28 cellular contexts compared by ENCODE assay signal in the genomic region with DNA sequence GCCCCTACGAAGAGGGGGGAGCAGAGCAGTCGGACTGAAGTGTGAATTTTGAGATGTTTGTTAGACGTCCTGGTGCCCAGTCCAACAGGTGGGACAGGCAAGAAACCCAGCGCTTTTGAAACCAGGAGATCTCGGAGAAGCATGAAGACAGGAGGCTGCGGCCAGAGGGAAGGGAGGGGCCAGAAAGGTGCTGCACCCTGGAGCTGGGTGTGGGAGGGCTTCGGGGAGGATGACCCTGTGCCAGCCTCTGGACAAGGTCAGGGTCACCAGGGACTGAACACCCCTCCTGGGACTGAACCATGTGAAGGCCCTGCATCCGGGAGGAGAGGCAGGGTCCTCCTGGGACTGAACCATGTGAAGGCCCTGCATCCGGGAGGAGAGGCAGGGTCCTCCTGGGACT.
"Had no signal": no experiment of that assay in that cellular context is flagged by ENCODE, and none has a peak within 500 bp of the region (broad histone marks: within the 10 kb centered on the region; RNA-seq: fewer than 3 reads in every experiment).

No MANE protein-coding gene starts in this region.

- H3K27me3 ChIP-seq: brain microvascular endothelial cell had no signal

- H3K4me3 ChIP-seq: K562 had no signal

- H3K27ac ChIP-seq: brain microvascular endothelial cell, WERI-Rb-1 had no signal

- H3K27ac Mint-ChIP-seq: activated CD4-positive, alpha-beta memory T cell treated with anti-CD3 and anti-CD28 coated beads, Interleukin-2, amount 10 ng/mL, durations not matched to agents 7 days and 5 days; activated CD8-positive, alpha-beta memory T cell treated with anti-CD3 and anti-CD28 coated beads, Interleukin-2, amount 10 ng/mL, durations not matched to agents 7 days and 5 days; activated naive CD4-positive, alpha-beta T cell treated with anti-CD3 and anti-CD28 coated beads for 36 hours had no signal

- H3K4me3 Mint-ChIP-seq: activated CD4-positive, alpha-beta memory T cell treated with anti-CD3 and anti-CD28 coated beads, Interleukin-2, amount 10 ng/mL, durations not matched to agents 7 days and 5 days; activated CD8-positive, alpha-beta memory T cell treated with anti-CD3 and anti-CD28 coated beads, Interleukin-2, amount 10 ng/mL, durations not matched to agents 7 days and 5 days; activated naive CD4-positive, alpha-beta T cell treated with anti-CD3 and anti-CD28 coated beads for 36 hours had no signal

- DNase-seq: activated CD4-positive, alpha-beta memory T cell treated with anti-CD3 and anti-CD28 coated beads, Interleukin-2, amount 10 ng/mL, durations not matched to agents 7 days and 5 days; activated CD4-positive, alpha-beta T cell treated with anti-CD3 and anti-CD28 coated beads for 1 hour; activated CD4-positive, alpha-beta T cell treated with anti-CD3 and anti-CD28 coated beads for 48 hours; activated CD4-positive, CD25-positive, alpha-beta regulatory T cell; activated CD8-positive, alpha-beta memory T cell treated with anti-CD3 and anti-CD28 coated beads for 24 hours; activated CD8-positive, alpha-beta memory T cell treated with anti-CD3 and anti-CD28 coated beads, Interleukin-2, amount 10 ng/mL, durations not matched to agents 7 days and 5 days; activated gamma-delta T cell treated with Interleukin-2 at 50 U/mL for 16 hours; activated naive CD4-positive, alpha-beta T cell treated with anti-CD3 and anti-CD28 coated beads for 36 hours; activated T-cell treated with anti-CD3 and anti-CD28 coated beads, Interleukin-2, amount 50 U/mL, for 1 hour; amniotic stem cell; aorta; brain microvascular endothelial cell; central memory CD4-positive, alpha-beta T cell; NCI-H1105; NCI-H1417 treated with DMSO at 0.1 percent for 48 hours; NCI-H187 treated with DMSO at 0.1 percent for 48 hours; NCI-H2081 treated with DMSO at 0.1 percent for 48 hours; NCI-H226; NCI-H446 treated with DMSO at 0.1 percent for 48 hours; NCI-H524; SIG-M5; SW 1271; T-helper 1 cell; T1000; WERI-Rb-1 had no signal

- H3K9me3 Mint-ChIP-seq: activated CD4-positive, alpha-beta memory T cell treated with anti-CD3 and anti-CD28 coated beads, Interleukin-2, amount 10 ng/mL, durations not matched to agents 7 days and 5 days had no signal

- H3K27me3 Mint-ChIP-seq: activated CD4-positive, alpha-beta memory T cell treated with anti-CD3 and anti-CD28 coated beads, Interleukin-2, amount 10 ng/mL, durations not matched to agents 7 days and 5 days; activated CD8-positive, alpha-beta memory T cell treated with anti-CD3 and anti-CD28 coated beads, Interleukin-2, amount 10 ng/mL, durations not matched to agents 7 days and 5 days had no signal

- ATAC-seq: activated CD8-positive, alpha-beta memory T cell treated with anti-CD3 and anti-CD28 coated beads, Interleukin-2, amount 10 ng/mL, durations not matched to agents 7 days and 5 days; activated naive CD4-positive, alpha-beta T cell treated with anti-CD3 and anti-CD28 coated beads, Interleukin-2, amount 50 U/mL, for 72 hours; K562; Panc1 had no signal
